Comparison of ENCODE assay signal across 17 cellular contexts in the genomic region with DNA sequence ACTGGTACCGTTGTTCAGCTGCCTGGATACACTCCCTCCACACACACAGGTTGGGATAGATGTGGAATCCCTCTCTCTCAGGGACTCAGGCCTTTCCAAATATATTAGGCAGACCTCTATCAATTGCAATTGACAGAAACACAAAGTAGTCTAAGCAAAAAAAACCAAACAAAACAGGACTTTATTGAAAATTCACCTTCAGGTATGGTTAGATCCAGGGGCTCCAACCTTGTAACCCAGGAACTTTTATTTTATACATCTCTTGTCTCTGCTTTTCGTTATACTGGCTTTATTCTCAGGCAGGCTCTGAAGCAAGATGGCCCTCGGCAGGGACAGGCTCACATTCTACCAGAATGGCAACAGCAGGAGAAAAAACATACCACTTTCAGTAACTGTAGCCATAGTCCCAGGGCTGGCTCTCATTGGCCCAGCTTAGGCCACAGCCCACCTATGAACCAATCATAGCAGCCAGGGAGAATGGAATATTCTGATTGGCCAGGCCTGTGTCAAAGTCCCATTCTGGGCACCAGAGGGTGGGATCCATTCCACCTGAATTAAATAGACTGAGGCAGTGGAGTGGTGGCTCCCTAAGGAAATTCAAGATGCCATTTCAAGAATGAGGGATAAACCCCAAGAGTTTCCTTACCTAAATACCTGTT. TPM values are rescaled to one million over a fixed set of nuclear protein-coding genes. Genes with fewer than 3 reads are reported as not detected.
DNase-seq lines count a peak whose midpoint lies in the region; FAIRE-seq and TF ChIP-seq lines count a peak whose summit lies in the region.
"Had no signal": no experiment of that assay in that cellular context is flagged by ENCODE, and none has a peak within 500 bp of the region (broad histone marks: within the 10 kb centered on the region; RNA-seq: fewer than 3 reads in every experiment).

No MANE protein-coding gene starts in this region.

- H3K27me3 ChIP-seq in Caco-2 (replicated peaks; ENCODE audit: control insufficient read depth, insufficient read depth, low read length) (no peaks in the 10 kb centered on the region), Karpas-422 (ENCODE audit: low read length) (no peaks in the 10 kb centered on the region), bronchial epithelial cell (ENCODE audit: control insufficient read depth, insufficient read depth, low read length) (no peaks in the 10 kb centered on the region), osteoblast (ENCODE audit: insufficient read depth, low read length) (no peaks in the 10 kb centered on the region), vagina (no peaks in the 10 kb centered on the region), tibial artery (no peaks in the 10 kb centered on the region)
- H3K27me3 ChIP-seq: BLaER1 treated with 17β-estradiol and CSF1 and Interleukin-3, amounts not matched to agents 10 nM and 100 nM; SJCRH30 had no signal

- no peak overlapping the region for H3K4me3 ChIP-seq in Caco-2 (ENCODE audit: low read depth, low read length)
- H3K4me3 ChIP-seq in Karpas-422 (ENCODE audit: low read length) = no peak overlapping the region
- H3K4me3 ChIP-seq in bronchial epithelial cell (ENCODE audit: low read depth, low read length) = no peak overlapping the region
- H3K4me3 ChIP-seq in osteoblast (ENCODE audit: insufficient read depth, low read length) = no peak overlapping the region
- H3K4me3 ChIP-seq in vagina = no peak overlapping the region
- no peak overlapping the region for H3K4me3 ChIP-seq in tibial artery
- H3K4me3 ChIP-seq: BLaER1 treated with 17β-estradiol and CSF1 and Interleukin-3, amounts not matched to agents 10 nM and 100 nM; SJCRH30 had no signal

- H3K36me3 ChIP-seq in Caco-2 (ENCODE audit: control insufficient read depth, insufficient read depth, low read length) = peaks cover 33% of the 10 kb centered on the region
- no peaks in the 10 kb centered on the region for H3K36me3 ChIP-seq in Karpas-422 (ENCODE audit: insufficient read depth, low read length)
- H3K36me3 ChIP-seq in bronchial epithelial cell (ENCODE audit: control insufficient read depth, insufficient read depth, low read length) = peaks cover 40% of the 10 kb centered on the region
- peaks cover 97% of the 10 kb centered on the region for H3K36me3 ChIP-seq in osteoblast (ENCODE audit: insufficient read depth, low read length)
- peaks cover 0 to 59% of the 10 kb centered on the region in 2 donors for H3K36me3 ChIP-seq in vagina
- peaks cover 59 to 94% (median 82%) of the 10 kb centered on the region in 3 donors for H3K36me3 ChIP-seq in tibial artery

- no peaks in the 10 kb centered on the region for H3K9me3 Mint-ChIP-seq in Caco-2 (ENCODE audit: unreplicated experiment)

- H3K9me3 ChIP-seq in Caco-2 = no peaks in the 10 kb centered on the region
- no peaks in the 10 kb centered on the region for H3K9me3 ChIP-seq in Karpas-422 (ENCODE audit: low read length)
- H3K9me3 ChIP-seq in osteoblast (ENCODE audit: low read depth, low read length) = no peaks in the 10 kb centered on the region
- no peaks in the 10 kb centered on the region for H3K9me3 ChIP-seq in vagina
- no peaks in the 10 kb centered on the region for H3K9me3 ChIP-seq in tibial artery
- H3K9me3 ChIP-seq: BLaER1 treated with 17β-estradiol and CSF1 and Interleukin-3, amounts not matched to agents 10 nM and 100 nM; SJCRH30 had no signal

- H3K4me1 ChIP-seq in Caco-2 (no peaks in the 10 kb centered on the region), Karpas-422 (ENCODE audit: low read length) (no peaks in the 10 kb centered on the region), osteoblast (ENCODE audit: insufficient read depth, low read length) (no peaks in the 10 kb centered on the region), vagina (peaks cover 16% of the 10 kb centered on the region), tibial artery (peaks cover 0 to 4% (median 2%) of the 10 kb centered on the region in 4 donors)

- no peaks in the 10 kb centered on the region for H3K9me2 ChIP-seq in Karpas-422 (replicated peaks; ENCODE audit: insufficient read depth, low read length)

- BruUV-seq in Caco-2 (replicated peaks; lab: Mats Ljungman, UMichigan) = no TSS peak

- TF ChIP-seq CTCF in Caco-2 (IDR thresholded peaks at IDR 0.05; ENCODE audit: insufficient read depth in 1 of 2, low read depth in 1 of 2, low read length in 1 of 2, severe bottlenecking in 1 of 2, unreplicated experiment in 1 of 2) (no peak), bronchial epithelial cell (IDR thresholded peaks at IDR 0.05; ENCODE audit: insufficient read depth, low read length, severe bottlenecking) (no peak), osteoblast (IDR thresholded peaks at IDR 0.05; ENCODE audit: extremely low read depth, low read depth, low read length) (no peak), vagina (IDR thresholded peaks at IDR 0.05) (no peak), tibial artery (IDR thresholded peaks at IDR 0.05) (no peak)

- peaks cover 24% of the 10 kb centered on the region for H3K4me1 Mint-ChIP-seq in Caco-2 (ENCODE audit: low read depth, unreplicated experiment)

- H3K79me2 ChIP-seq in Karpas-422 (ENCODE audit: low read length) (no peaks in the 10 kb centered on the region), osteoblast (ENCODE audit: insufficient read depth, low read length) (peaks cover 10% of the 10 kb centered on the region)

- no peak overlapping the region for H3K9ac ChIP-seq in Karpas-422 (ENCODE audit: low read length)
- H3K9ac ChIP-seq: BLaER1 treated with 17β-estradiol and CSF1 and Interleukin-3, amounts not matched to agents 10 nM and 100 nM had no signal

- no peak overlapping the region for H3K27ac ChIP-seq in Karpas-422 (ENCODE audit: low read length)
- H3K27ac ChIP-seq in osteoblast (ENCODE audit: low read depth, low read length) = no peak overlapping the region
- no peak overlapping the region for H3K27ac ChIP-seq in vagina
- no peak overlapping the region for H3K27ac ChIP-seq in tibial artery
- H3K27ac ChIP-seq: BLaER1 treated with 17β-estradiol and CSF1 and Interleukin-3, amounts not matched to agents 10 nM and 100 nM; SJCRH30 had no signal

- H4K20me1 ChIP-seq in Karpas-422 (ENCODE audit: insufficient read depth, low read depth, low read length) (no peaks in the 10 kb centered on the region), osteoblast (ENCODE audit: insufficient read depth, low read length) (peaks cover 17% of the 10 kb centered on the region)

- no peak for TF ChIP-seq POLR2A in vagina (IDR thresholded peaks at IDR 0.05)

- intact Hi-C loops in Caco-2 (cut with micrococcal nuclease; ENCODE audit: unreplicated experiment) (loop anchor here (5.0 kb wide), 1 partner anchor 146 kb away; no protein-coding TSS in a partner anchor), vagina (cut with DNase I) (loop anchor here (5.0 kb wide), 1 partner anchor 71 kb away; no protein-coding TSS in a partner anchor), tibial artery (cut with DNase I; ENCODE audit: low total_unique reads) (no loop called here)

- FAIRE-seq in bronchial epithelial cell (lab: Jason Lieb, UNC) = peak; percentile 66

- H3K27me3 Mint-ChIP-seq in Caco-2 (ENCODE audit: insufficient read depth, unreplicated experiment) = no peaks in the 10 kb centered on the region

- CTCF ChIA-PET in Caco-2 (lab: Charles Lee) = interaction anchor here (1.5 to 2.5 kb wide), 5 partner anchors 48 to 87 kb away, joined by 3 to 34 read pairs (median 22); no protein-coding TSS in a partner anchor

- H3K27ac Mint-ChIP-seq in Caco-2 (ENCODE audit: unreplicated experiment) = peak overlapping the region; percentile 12

- no peak overlapping the region for H2AFZ ChIP-seq in Karpas-422 (ENCODE audit: low read length)
- no peak overlapping the region for H2AFZ ChIP-seq in osteoblast (ENCODE audit: low read length)

- DNase-seq in Caco-2 (no peak), Karpas-422 (peak; percentile 47), bronchial epithelial cell (ENCODE audit: low read depth) (no peak), osteoblast (ENCODE audit: insufficient read length, low spot score, missing footprints) (peak; percentile 74), vagina (ENCODE audit: extremely low spot score in 2 of 2) (no peak), tibial artery (no peak)
- no peak for DNase-seq in NK-92 treated with Interleukin-12 subunit alpha and Interleukin-12 subunit beta, amount 100 ng/mL, for 24 hours (lab: John Stamatoyannopoulos, UW)
- DNase-seq: DMS53, H9, NCI-H1436 treated with DMSO at 0.1 percent for 48 hours, NCI-H2081 treated with DMSO at 0.1 percent for 48 hours, NCI-H510A, RPMI8226 had no signal

- no peak overlapping the region for H3K4me3 Mint-ChIP-seq in Caco-2 (ENCODE audit: unreplicated experiment)

- H3K4me2 ChIP-seq in Karpas-422 (ENCODE audit: low read depth, low read length, poor library complexity, severe bottlenecking) (no peak overlapping the region), osteoblast (ENCODE audit: insufficient read depth, low read length) (no peak overlapping the region)
- H3K4me2 ChIP-seq: BLaER1 treated with 17β-estradiol and CSF1 and Interleukin-3, amounts not matched to agents 10 nM and 100 nM had no signal

- H3K36me3 Mint-ChIP-seq in Caco-2 (ENCODE audit: insufficient read depth, unreplicated experiment) = peaks cover 94% of the 10 kb centered on the region

- POLR2A ChIA-PET in Caco-2 (lab: Charles Lee) = no interaction called here

RNA-seq across cellular contexts. Expression of a gene that starts 13.1 kb away (rescaled TPM):
- 2.9 and 3.3 TPM in 2 replicates for total RNA-seq in Caco-2 (2022)
- not detected in 2 replicates for total RNA-seq in Karpas-422 (2014; rRNA removed; shearing (Covaris generic); ENCODE audit: low replicate concordance)
- 0.53 and 2.7 TPM in 2 replicates for total RNA-seq in bronchial epithelial cell
- 0.72 and 1.2 TPM in 2 replicates for total RNA-seq in osteoblast
- total RNA-seq in vagina = 7.1 TPM
- total RNA-seq: OCI-LY7 had no signal

RNA-seq across cellular contexts. Expression of a gene that starts 14.5 kb away (rescaled TPM):
- total RNA-seq in Caco-2 (2022) (86.5 and 93.8 TPM in 2 replicates), bronchial epithelial cell (84.6 and 102 TPM in 2 replicates), osteoblast (50.1 and 53.6 TPM in 2 replicates), vagina (26.0 TPM)
- total RNA-seq in Karpas-422 (2014; rRNA removed; shearing (Covaris generic); ENCODE audit: low replicate concordance) = not detected in 2 replicates
- total RNA-seq: OCI-LY7 had no signal

RNA-seq across cellular contexts. Expression of a gene that starts 40.8 kb away (rescaled TPM):
- not detected in 2 replicates for total RNA-seq in Caco-2 (2022)
- not detected in 2 replicates for total RNA-seq in Karpas-422 (2014; rRNA removed; shearing (Covaris generic); ENCODE audit: low replicate concordance)
- not detected in 2 replicates for total RNA-seq in bronchial epithelial cell
- total RNA-seq in osteoblast = under 0.01 TPM in 1 of 2 replicates, not detected in the other
- not detected for total RNA-seq in vagina
- total RNA-seq: H9, HT1080, OCI-LY7 had no signal

RNA-seq across cellular contexts. Expression of a gene that starts 44.8 kb away (rescaled TPM):
- 3.9 and 6.8 TPM in 2 replicates for total RNA-seq in Caco-2 (2022)
- total RNA-seq in Karpas-422 (2014; rRNA removed; shearing (Covaris generic); ENCODE audit: low replicate concordance) = not detected in 2 replicates
- total RNA-seq in bronchial epithelial cell = not detected in 2 replicates
- total RNA-seq in osteoblast = not detected in 2 replicates
- total RNA-seq in vagina = not detected
- total RNA-seq: H9, HT1080, OCI-LY7, SJCRH30 had no signal

Comparison
In these comparisons a context has a peak if more than half of its experiments do, and no peak if none do; other contexts are left out.
1. DNase-seq: peak in Karpas-422 (single experiment) and osteoblast (single experiment); none in Caco-2 (0 of 2), bronchial epithelial cell (single experiment), vagina (0 of 2), NK-92 treated with Interleukin-12 subunit alpha and Interleukin-12 subunit beta, amount 100 ng/mL, for 24 hours (single experiment) and tibial artery (0 of 2).
2. RNA of a gene that starts 14.5 kb away (total RNA-seq): 84.6 to 102 TPM in bronchial epithelial cell, 86.5 to 93.8 TPM in Caco-2, 50.1 to 53.6 TPM in osteoblast and 26.0 TPM in vagina (single experiment); not detected in Karpas-422; every median in the first group is over 10 times any median in the second.